9 cellular contexts compared by ENCODE assay signal in the genomic region with DNA sequence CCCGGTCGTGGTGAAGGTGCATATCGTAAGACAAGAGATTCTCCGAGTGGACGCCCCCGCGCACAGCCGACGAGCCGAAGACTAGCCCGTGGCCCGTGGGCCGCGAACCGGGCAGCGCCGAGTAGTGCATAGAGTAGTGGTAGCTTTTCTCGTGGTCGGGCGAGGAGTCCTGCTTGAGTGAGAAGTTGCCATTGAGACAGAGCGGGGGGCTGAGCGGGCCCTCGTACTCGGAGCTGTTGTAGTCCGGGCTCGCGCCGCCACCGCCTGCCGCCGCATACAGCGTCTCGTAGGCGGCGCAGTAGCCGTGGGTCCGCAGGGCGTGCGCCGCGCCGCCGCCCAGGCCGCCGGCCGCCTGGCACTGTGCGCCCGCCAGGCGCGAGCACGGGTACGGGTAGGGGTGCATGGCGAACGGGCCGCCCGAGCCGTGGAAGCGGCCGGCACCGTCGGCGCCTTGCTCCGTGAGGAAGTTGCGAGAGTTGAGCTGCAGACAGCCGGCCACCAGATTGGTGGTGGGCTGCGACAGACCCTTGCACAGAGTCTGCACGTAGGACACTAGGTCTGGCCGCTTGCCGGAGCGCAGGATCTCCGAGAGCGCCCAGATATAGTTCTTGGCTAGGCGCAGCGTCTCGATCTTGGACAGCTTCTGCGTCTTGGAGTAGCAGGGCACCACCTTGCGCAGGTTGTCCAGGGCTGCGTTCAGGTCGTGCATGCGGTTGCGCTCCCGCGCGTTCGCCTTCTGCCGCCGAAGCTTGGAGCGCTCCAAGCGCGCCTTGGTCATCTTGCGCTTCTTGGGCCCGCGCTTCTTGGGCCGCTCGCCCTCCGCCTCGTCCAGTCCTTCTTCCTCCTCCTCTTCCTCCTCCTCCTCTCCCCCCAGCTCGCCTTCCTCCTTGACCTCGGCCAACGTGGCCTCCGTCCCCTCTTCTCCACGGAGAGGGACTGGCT. TPM values are rescaled to one million over a fixed set of nuclear protein-coding genes. Genes with fewer than 3 reads are reported as not detected.
DNase-seq lines count a peak whose midpoint lies in the region; ATAC-seq and TF ChIP-seq lines count a peak whose summit lies in the region.
"Had no signal": no experiment of that assay in that cellular context is flagged by ENCODE, and none has a peak within 500 bp of the region (broad histone marks: within the 10 kb centered on the region; RNA-seq: fewer than 3 reads in every experiment).

No MANE protein-coding gene starts in this region.

- DNase-seq in stimulated activated CD4-positive, alpha-beta T cell treated with anti-CD3 and anti-CD28 coated beads, Interleukin-15, amount 100 ng/mL, for 24 hours, result peak; percentile 39
- no peak for DNase-seq in stimulated activated CD4-positive, alpha-beta T cell treated with anti-CD3 and anti-CD28 coated beads, Interleukin-4, amount 100 ng/mL, for 24 hours
- DNase-seq in amniotic epithelial cell (ENCODE audit: low read depth) (peak; percentile 10), left lung (no peak), vagina (ENCODE audit: extremely low spot score in 2 of 2) (no peak), superior temporal gyrus (ENCODE audit: extremely low spot score) (no peak), sciatic nerve (ENCODE audit: low spot score) (no peak), UCSD-AML1 (lab: John Stamatoyannopoulos, UW; ENCODE audit: unreplicated experiment) (no peak)

- ATAC-seq in left lung (peak; percentile 18), sciatic nerve (no peak)

- H3K27ac ChIP-seq in left lung (no peak overlapping the region), vagina (no peak overlapping the region)

- H3K27me3 ChIP-seq in left lung (peaks cover 85 to 100% of the 10 kb centered on the region in 2 donors), vagina (peaks cover 36% of the 10 kb centered on the region)

- no peak for TF ChIP-seq CTCF in left lung (IDR thresholded peaks at IDR 0.05)
- no peak for TF ChIP-seq CTCF in vagina (IDR thresholded peaks at IDR 0.05)

- H3K4me3 ChIP-seq in left lung, result no peak overlapping the region
- H3K4me3 ChIP-seq in vagina, result peak overlapping the region; percentile 9 to 18

- H3K36me3 ChIP-seq in left lung (no peaks in the 10 kb centered on the region), vagina (no peaks in the 10 kb centered on the region)

- intact Hi-C loops in left lung (cut with DNase I), result no loop called here
- intact Hi-C loops in vagina (cut with DNase I), result no loop called here
- intact Hi-C loops in sciatic nerve (cut with DNase I), result no loop called here

- H3K9me3 ChIP-seq in left lung, result no peaks in the 10 kb centered on the region
- H3K9me3 ChIP-seq in vagina, result no peaks in the 10 kb centered on the region

- H3K4me1 ChIP-seq in left lung, result peaks cover 10 to 35% of the 10 kb centered on the region in 2 donors
- peaks cover 34% of the 10 kb centered on the region for H3K4me1 ChIP-seq in vagina

- no peak for TF ChIP-seq POLR2A in vagina (IDR thresholded peaks at IDR 0.05)

RNA-seq across cellular contexts. Expression of gene NEUROD2, which starts 2.0 kb away (rescaled TPM):
- total RNA-seq in left lung, result not detected
- total RNA-seq in vagina, result not detected
- not detected for total RNA-seq in sciatic nerve
- total RNA-seq: HT1080 had no signal

RNA-seq across cellular contexts. Expression of gene PPP1R1B, which starts 21.0 kb away (rescaled TPM):
- total RNA-seq in left lung (10 to 100 TPM; 10.6 to 29.7 TPM), vagina (9.3 TPM), sciatic nerve (3.3 TPM)
- total RNA-seq: HT1080 had no signal

RNA-seq across cellular contexts. Expression of gene STARD3, which starts 31.2 kb away (rescaled TPM):
- total RNA-seq in left lung, result 10 to 100 TPM; 57.2 to 66.1 TPM
- 148 TPM for total RNA-seq in vagina
- 81.8 TPM for total RNA-seq in sciatic nerve

RNA-seq across cellular contexts. Expression of gene TCAP, which starts 59.4 kb away (rescaled TPM):
- 1 to 10 TPM; 2.0 to 2.6 TPM for total RNA-seq in left lung
- total RNA-seq in vagina, result 0.49 TPM
- total RNA-seq in sciatic nerve, result 2.0 TPM

Comparison
In these comparisons a context has a peak if more than half of its experiments do, and no peak if none do; other contexts are left out.
1. DNase-seq: peak in stimulated activated CD4-positive, alpha-beta T cell treated with anti-CD3 and anti-CD28 coated beads, Interleukin-15, amount 100 ng/mL, for 24 hours (single experiment) and amniotic epithelial cell (single experiment); none in stimulated activated CD4-positive, alpha-beta T cell treated with anti-CD3 and anti-CD28 coated beads, Interleukin-4, amount 100 ng/mL, for 24 hours (single experiment), left lung (0 of 2), vagina (0 of 2), superior temporal gyrus (single experiment), sciatic nerve (single experiment) and UCSD-AML1 (single experiment).
2. H3K4me3 ChIP-seq: peak in vagina (2 of 2); none in left lung (0 of 2).